14 cellular contexts compared by ENCODE assay signal in genomic region chr10:99579971-99580370, GRCh38.
DNase-seq lines count a peak whose midpoint lies in the region; ATAC-seq lines count a peak whose summit lies in the region.
"Had no signal": no experiment of that assay in that cellular context is flagged by ENCODE, and none has a peak within 500 bp of the region (broad histone marks: within the 10 kb centered on the region; RNA-seq: fewer than 3 reads in every experiment).

No MANE protein-coding gene starts in this region.

- DNase-seq in EL, result peak; percentile 18
- DNase-seq in NCI-H226, result peak; percentile 62
- DNase-seq in amniotic epithelial cell (ENCODE audit: low read depth), result peak; percentile 18
- no peak for DNase-seq in activated CD8-positive, alpha-beta memory T cell treated with anti-CD3 and anti-CD28 coated beads, Interleukin-2, amount 50 U/mL, for 4 hours
- DNase-seq in activated CD4-positive, alpha-beta T cell treated with anti-CD3 and anti-CD28 coated beads, Interleukin-2, amount 50 U/mL, for 4 hours, result no peak
- DNase-seq in SW 1271 (lab: John Stamatoyannopoulos, UW), result no peak
- DNase-seq: ACHN; C1 segment of cervical spinal cord; Calu3; CD4-positive, alpha-beta T cell; DMS 273 treated with DMSO at 0.1 percent for 48 hours; GM23248; H7 had no signal

- ATAC-seq in GM21526 (IDR thresholded peaks at IDR 0.05; ENCODE audit: low FRiP score, unreplicated experiment), result no peak

Comparison
In these comparisons a context has a peak if more than half of its experiments do, and no peak if none do; other contexts are left out.
1. DNase-seq: peak in EL (single experiment), NCI-H226 (single experiment) and amniotic epithelial cell (single experiment); none in activated CD8-positive, alpha-beta memory T cell treated with anti-CD3 and anti-CD28 coated beads, Interleukin-2, amount 50 U/mL, for 4 hours (single experiment), activated CD4-positive, alpha-beta T cell treated with anti-CD3 and anti-CD28 coated beads, Interleukin-2, amount 50 U/mL, for 4 hours (0 of 2) and SW 1271 (0 of 2).